Comparison of ENCODE assay signal across 42 cellular contexts in the genomic region with DNA sequence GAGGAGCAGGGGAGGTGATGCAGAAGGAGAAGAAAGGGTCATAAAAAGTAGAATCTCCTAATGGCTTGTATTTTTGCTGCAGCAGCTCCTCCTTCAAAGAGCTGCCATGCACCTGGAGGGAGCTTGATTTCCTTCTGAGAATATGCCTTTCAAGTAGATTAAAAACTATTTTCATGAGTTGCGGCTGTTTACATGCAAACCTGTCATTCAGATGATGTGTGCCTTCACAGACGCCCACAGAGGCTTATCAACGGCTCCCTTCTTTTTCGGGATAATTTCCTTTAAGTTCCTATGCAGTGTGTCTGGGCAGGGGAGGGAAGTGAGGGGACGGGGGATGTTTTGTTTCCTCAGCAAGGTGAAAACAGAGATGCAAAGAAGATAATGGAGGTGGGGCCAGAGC. TPM values are rescaled to one million over a fixed set of nuclear protein-coding genes. Genes with fewer than 3 reads are reported as not detected.
"Had no signal": no experiment of that assay in that cellular context is flagged by ENCODE, and none has a peak within 500 bp of the region (broad histone marks: within the 10 kb centered on the region; RNA-seq: fewer than 3 reads in every experiment).

No MANE protein-coding gene starts in this region.

- H3K27ac ChIP-seq: KMS-11 had no signal

- H3K4me3 ChIP-seq: MG63 had no signal

- H3K4me2 ChIP-seq: KMS-11 had no signal

- H3K9me3 ChIP-seq: MG63 had no signal

- H3K36me3 ChIP-seq: MG63 had no signal

- DNase-seq: Karpas-422, Kasumi-1, MG63, MM.1S, MV-4-11, NCI-H1048, NCI-H1092, NCI-H1092 treated with DMSO at 0.1 percent for 48 hours, NCI-H1105, NCI-H1105 treated with DMSO at 0.1 percent for 48 hours, NCI-H1417, NCI-H1417 treated with DMSO at 0.1 percent for 48 hours, NCI-H1436, NCI-H1436 treated with DMSO at 0.1 percent for 48 hours, NCI-H146, NCI-H1694, NCI-H1694 treated with DMSO at 0.1 percent for 48 hours, NCI-H187, NCI-H187 treated with DMSO at 0.1 percent for 48 hours, NCI-H1930, NCI-H2029, NCI-H2029 treated with DMSO at 0.1 percent for 48 hours, NCI-H2081, NCI-H2081 treated with DMSO at 0.1 percent for 48 hours, NCI-H2107, NCI-H2171, NCI-H2171 treated with DMSO at 0.1 percent for 48 hours, NCI-H226, NCI-H345, NCI-H446, NCI-H446 treated with DMSO at 0.1 percent for 48 hours, NCI-H510A, NCI-H510A treated with DMSO at 0.1 percent for 48 hours, NCI-H524, NCI-H524 treated with DMSO at 0.1 percent for 48 hours, NCI-H526, NCI-H526 treated with DMSO at 0.1 percent for 48 hours had no signal

- H3K9ac ChIP-seq: KMS-11 had no signal

RNA-seq across cellular contexts. Expression of a gene that starts 38.8 kb away (rescaled TPM):
- total RNA-seq: LHCN-M2, M059J, MCF 10A, NCI-H460 had no signal
